ENCODE assay signal across 1 cellular context in genomic region chr17:44331249-44331760, GRCh38.
TF ChIP-seq lines count a peak whose summit lies in the region.

No MANE protein-coding gene starts in this region.

TF ChIP-seq in SK-N-SH, 30 proteins besides CTCF, POLR2A, EP300 and RAD21 (continued from another document):
- TF ChIP-seq IRF3 (IDR thresholded peaks at IDR 0.05; ENCODE audit: low read depth, low read length) (no peak), REST (IDR thresholded peaks at IDR 0.05; ENCODE audit: low read depth, low read length) (no peak), JUND (IDR thresholded peaks at IDR 0.05) (no peak), TCF12 (IDR thresholded peaks at IDR 0.05) (peak; percentile 40; the same call in 1 of the 2 replicates), GABPA (IDR thresholded peaks at IDR 0.05; ENCODE audit: low read depth) (no peak), PBX3 (IDR thresholded peaks at IDR 0.05) (peak; percentile 57), RXRA (IDR thresholded peaks at IDR 0.05; ENCODE audit: borderline replicate concordance, low read depth) (no peak), USF2 (IDR thresholded peaks at IDR 0.05; ENCODE audit: borderline replicate concordance, low read depth, low read length) (no peak), NFIC (IDR thresholded peaks at IDR 0.05; ENCODE audit: borderline replicate concordance) (no peak), RFX5 (IDR thresholded peaks at IDR 0.05; ENCODE audit: low read length) (no peak), FOXJ3 (CRISPR knock-in tag; IDR thresholded peaks at IDR 0.05) (no peak), POLR2AphosphoS5 (IDR thresholded peaks at IDR 0.05; ENCODE audit: low read depth, low read length) (no peak), MXI1 (IDR thresholded peaks at IDR 0.05; ENCODE audit: low read depth, low read length) (peak; percentile 84), SMC3 (IDR thresholded peaks at IDR 0.05; ENCODE audit: low read depth, low read length) (peak; percentile 50), FOXM1 (IDR thresholded peaks at IDR 0.05; ENCODE audit: low read depth) (no peak), TAF1 (IDR thresholded peaks at IDR 0.05; ENCODE audit: borderline replicate concordance, low read depth, low read length) (no peak), MEF2A (IDR thresholded peaks at IDR 0.05; ENCODE audit: borderline replicate concordance, low read depth) (no peak), GATA2 (CRISPR knock-in tag; IDR thresholded peaks at IDR 0.05) (no peak)
TF ChIP-seq in SK-N-SH: peak in this region for 7.
